In genomic region chr11:1963864-1964263, GRCh38 we compare ENCODE assay signal across 23 cellular contexts. TPM values are rescaled to one million over a fixed set of nuclear protein-coding genes. Genes with fewer than 3 reads are reported as not detected.
"Had no signal": no experiment of that assay in that cellular context is flagged by ENCODE, and none has a peak within 500 bp of the region (broad histone marks: within the 10 kb centered on the region; RNA-seq: fewer than 3 reads in every experiment).

No MANE protein-coding gene starts in this region.

- H3K4me3 ChIP-seq: gastrocnemius medialis, heart right ventricle, neural progenitor cell, psoas muscle, testis, tibial nerve, uterus had no signal

- H3K4me1 ChIP-seq: gastrocnemius medialis, heart right ventricle, neural progenitor cell, psoas muscle, testis, tibial nerve, uterus had no signal

- H3K4me1 Mint-ChIP-seq: central memory CD8-positive, alpha-beta T cell; memory B cell; neural progenitor cell; stimulated activated memory B cell treated with anti-CD40 and anti-IgM and Interleukin-4, amounts not matched to agents 10 μg/mL and 1 μg/mL and 100 μg/mL, for 72 hours had no signal

- H3K4me3 Mint-ChIP-seq: central memory CD8-positive, alpha-beta T cell; memory B cell; natural killer cell treated with Interleukin-12 subunit alpha and Interleukin-12 subunit beta and Interleukin-15 and Interleukin-18, amount 100 ng/mL, for 72 hours; neural progenitor cell; stimulated activated memory B cell treated with anti-CD40 and anti-IgM and Interleukin-4, amounts not matched to agents 10 μg/mL and 1 μg/mL and 100 μg/mL, for 72 hours; stimulated activated naive CD8-positive, alpha-beta T cell treated with anti-CD3 and anti-CD28 coated beads, Interleukin-15, Interleukin-2, amounts not matched to agents 100 ng/mL and 50 ng/mL, for 24 hours had no signal

- H3K27ac ChIP-seq: gastrocnemius medialis, heart right ventricle, neural progenitor cell, psoas muscle, testis, tibial nerve had no signal

- H3K36me3 Mint-ChIP-seq: memory B cell; natural killer cell treated with Interleukin-12 subunit alpha and Interleukin-12 subunit beta and Interleukin-15 and Interleukin-18, amount 100 ng/mL, for 72 hours; neural progenitor cell; stimulated activated memory B cell treated with anti-CD40 and anti-IgM and Interleukin-4, amounts not matched to agents 10 μg/mL and 1 μg/mL and 100 μg/mL, for 72 hours had no signal

- H3K27me3 Mint-ChIP-seq: central memory CD8-positive, alpha-beta T cell; memory B cell; natural killer cell treated with Interleukin-12 subunit alpha and Interleukin-12 subunit beta and Interleukin-15 and Interleukin-18, amount 100 ng/mL, for 72 hours; stimulated activated memory B cell treated with anti-CD40 and anti-IgM and Interleukin-4, amounts not matched to agents 10 μg/mL and 1 μg/mL and 100 μg/mL, for 72 hours; stimulated activated naive CD8-positive, alpha-beta T cell treated with anti-CD3 and anti-CD28 coated beads, Interleukin-15, Interleukin-2, amounts not matched to agents 100 ng/mL and 50 ng/mL, for 24 hours had no signal

- H3K9me3 ChIP-seq: gastrocnemius medialis, heart right ventricle, psoas muscle, testis, tibial nerve, uterus had no signal

- H3K4me2 ChIP-seq: neural progenitor cell had no signal

- H3K27ac Mint-ChIP-seq: memory B cell; natural killer cell treated with Interleukin-12 subunit alpha and Interleukin-12 subunit beta and Interleukin-15 and Interleukin-18, amount 100 ng/mL, for 72 hours; neural progenitor cell; stimulated activated memory B cell treated with anti-CD40 and anti-IgM and Interleukin-4, amounts not matched to agents 10 μg/mL and 1 μg/mL and 100 μg/mL, for 72 hours; stimulated activated naive CD8-positive, alpha-beta T cell treated with anti-CD3 and anti-CD28 coated beads, Interleukin-15, Interleukin-2, amounts not matched to agents 100 ng/mL and 50 ng/mL, for 24 hours had no signal

- H3K9ac ChIP-seq: neural progenitor cell had no signal

- H3K27me3 ChIP-seq: gastrocnemius medialis, heart right ventricle, neural progenitor cell, testis, tibial nerve, uterus had no signal

- ATAC-seq: esophagus mucosa; gastrocnemius medialis; natural killer cell treated with Interleukin-12 subunit alpha and Interleukin-12 subunit beta and Interleukin-15 and Interleukin-18, amount 100 ng/mL, for 72 hours; stimulated activated memory B cell treated with anti-CD40 and anti-IgM and Interleukin-4, amounts not matched to agents 10 μg/mL and 1 μg/mL and 100 μg/mL, for 72 hours had no signal

- H2AFZ ChIP-seq: neural progenitor cell had no signal

- H3K36me3 ChIP-seq: gastrocnemius medialis, heart right ventricle, neural progenitor cell, tibial nerve, uterus had no signal

- H3K9me3 Mint-ChIP-seq: central memory CD8-positive, alpha-beta T cell; memory B cell; natural killer cell treated with Interleukin-12 subunit alpha and Interleukin-12 subunit beta and Interleukin-15 and Interleukin-18, amount 100 ng/mL, for 72 hours; neural progenitor cell; stimulated activated memory B cell treated with anti-CD40 and anti-IgM and Interleukin-4, amounts not matched to agents 10 μg/mL and 1 μg/mL and 100 μg/mL, for 72 hours; stimulated activated naive CD8-positive, alpha-beta T cell treated with anti-CD3 and anti-CD28 coated beads, Interleukin-15, Interleukin-2, amounts not matched to agents 100 ng/mL and 50 ng/mL, for 24 hours had no signal

- DNase-seq: effector memory CD4-positive, alpha-beta T cell; hypothalamus; kidney glomerular epithelial cell; midbrain; occipital lobe; retina; stimulated activated CD4-positive, alpha-beta T cell treated with anti-CD3 and anti-CD28 coated beads, Interleukin-15, amount 100 ng/mL, for 24 hours; stimulated activated CD4-positive, alpha-beta T cell treated with anti-CD3 and anti-CD28 coated beads, Interleukin-1b, Interleukin-23, amount 100 ng/mL, for 48 hours; stimulated activated CD4-positive, alpha-beta T cell treated with anti-CD3 and anti-CD28 coated beads, Interleukin-4, amount 100 ng/mL, for 24 hours; testis had no signal

RNA-seq across cellular contexts. Expression of gene H19, which starts 33.8 kb away (rescaled TPM):
- total RNA-seq: natural killer cell treated with Interleukin-12 subunit alpha and Interleukin-12 subunit beta and Interleukin-15 and Interleukin-18, amount 100 ng/mL, for 72 hours had no signal

RNA-seq across cellular contexts. Expression of gene TNNT3, which starts 44.4 kb away (rescaled TPM):
- total RNA-seq: fibroblast of lung had no signal
- polyA plus RNA-seq: fibroblast of lung had no signal
